In genomic region chr14:77036484-77037337, GRCh38 we compare ENCODE assay signal across 8 cellular contexts. TPM values are rescaled to one million over a fixed set of nuclear protein-coding genes. Genes with fewer than 3 reads are reported as not detected.
DNase-seq lines count a peak whose midpoint lies in the region; ATAC-seq, FAIRE-seq and TF ChIP-seq lines count a peak whose summit lies in the region.
"Had no signal": no experiment of that assay in that cellular context is flagged by ENCODE, and none has a peak within 500 bp of the region (broad histone marks: within the 10 kb centered on the region; RNA-seq: fewer than 3 reads in every experiment).

No MANE protein-coding gene starts in this region.

- H3K9me3 ChIP-seq in KOPT-K1 (ENCODE audit: insufficient read depth, low read length, poor library complexity, severe bottlenecking), result no peaks in the 10 kb centered on the region
- H3K9me3 ChIP-seq: SJSA1 had no signal

- CTCF ChIA-PET in HEK293T (lab: Yijun Ruan, JAX), result interaction anchor here (0.7 to 1.1 kb wide), 3 partner anchors 75 to 119 kb away, joined by 3 to 4 read pairs (median 3); no protein-coding TSS in a partner anchor

- peak; percentile 85 for FAIRE-seq in GM12891 (lab: Jason Lieb, UNC)

- no peak for ATAC-seq in HG03354 (IDR thresholded peaks at IDR 0.05; ENCODE audit: poor library complexity, severe bottlenecking, unreplicated experiment)

- POLR2A ChIA-PET in HEK293T (lab: Yijun Ruan, JAX), result interaction anchor here (1.2 to 2.1 kb wide), 3 partner anchors 9 to 115 kb away, joined by 3 to 10 read pairs (median 3); no protein-coding TSS in a partner anchor

- H3K36me3 ChIP-seq in KOPT-K1 (ENCODE audit: insufficient read depth, low read length), result no peaks in the 10 kb centered on the region
- H3K36me3 ChIP-seq: SJSA1 had no signal

- H3K27ac ChIP-seq in KOPT-K1 (ENCODE audit: low read depth, low read length, poor library complexity, severe bottlenecking), result peak overlapping the region; percentile 93

- DNase-seq in GM12891 (ENCODE audit: insufficient read length, low spot score) (no peak), cerebellar cortex (ENCODE audit: low spot score) (peak; percentile 56), putamen (ENCODE audit: low spot score) (peak; percentile 70), RKO (ENCODE audit: low spot score) (no peak), HEK293T (ENCODE audit: extremely low spot score) (no peak)

- TF ChIP-seq POLR2A in GM12891 (IDR thresholded peaks at IDR 0.05; ENCODE audit: low read depth, low read length), result no peak

TF ChIP-seq in GM12891, 5 proteins besides CTCF, POLR2A, EP300 and RAD21:
- no peak for TF ChIP-seq PAX5 (IDR thresholded peaks at IDR 0.05; ENCODE audit: insufficient read depth, low read length, severe bottlenecking)
- TF ChIP-seq SPI1 (IDR thresholded peaks at IDR 0.05; ENCODE audit: low read depth, low read length), result peak; percentile 88

TF ChIP-seq in HEK293T, 16 proteins besides CTCF, POLR2A, EP300 and RAD21:
- TF ChIP-seq FOXA1 (IDR thresholded peaks at IDR 0.05), result no peak
- TF ChIP-seq SUZ12 (IDR thresholded peaks at IDR 0.05), result no peak
- TF ChIP-seq CTBP1 (IDR thresholded peaks at IDR 0.05; ENCODE audit: borderline replicate concordance), result no peak
TF ChIP-seq in HEK293T: peak in this region for 0.

RNA-seq across cellular contexts. Expression of gene IRF2BPL, which starts 8.2 kb away (rescaled TPM):
- polyA plus RNA-seq in GM12891 (2012; ENCODE audit: low read depth, missing spikeins), result 22.0 TPM

Comparison
In these comparisons a context has a peak if more than half of its experiments do, and no peak if none do; other contexts are left out.
1. DNase-seq: peak in cerebellar cortex (single experiment) and putamen (single experiment); none in GM12891 (single experiment), RKO (single experiment) and HEK293T (single experiment).